In genomic region chr19:6228523-6229215, GRCh38 we compare ENCODE assay signal across 22 cellular contexts. TPM values are rescaled to one million over a fixed set of nuclear protein-coding genes. Genes with fewer than 3 reads are reported as not detected.
A peak's percentile ranks its signal among the peaks of the same experiment; 100 is the strongest.
DNase-seq lines count a peak whose midpoint lies in the region; ATAC-seq and TF ChIP-seq lines count a peak whose summit lies in the region.
"Had no signal": no experiment of that assay in that cellular context is flagged by ENCODE, and none has a peak within 500 bp of the region (broad histone marks: within the 10 kb centered on the region; RNA-seq: fewer than 3 reads in every experiment).

No MANE protein-coding gene starts in this region.

- TF ChIP-seq CTCF in cardiac muscle cell (IDR thresholded peaks at IDR 0.05; ENCODE audit: low read depth, low read length) (no peak), left ventricle myocardium inferior (IDR thresholded peaks at IDR 0.05; ENCODE audit: borderline replicate concordance) (no peak), GM20000 (IDR thresholded peaks at IDR 0.05; ENCODE audit: extremely low read depth, missing control alignments) (no peak)

- no peak for ATAC-seq in central memory CD8-positive, alpha-beta T cell (replicated peaks; ENCODE audit: extremely low read depth, poor library complexity, severe bottlenecking)
- ATAC-seq: activated T-cell treated with anti-CD3 and anti-CD28 coated beads, Interleukin-2, amount 50 U/mL, for 72 hours had no signal

- peaks cover 8% of the 10 kb centered on the region for H3K36me3 Mint-ChIP-seq in central memory CD8-positive, alpha-beta T cell (ENCODE audit: insufficient read depth)

- H3K4me1 ChIP-seq in cardiac muscle cell (ENCODE audit: low read depth) (peaks cover 16% of the 10 kb centered on the region), left ventricle myocardium inferior (peaks cover 63% of the 10 kb centered on the region)
- H3K4me1 ChIP-seq: HAP-1 had no signal

- DNase-seq in cardiac muscle cell (ENCODE audit: low read depth in 1 of 2, low spot score in 1 of 2) (no peak), left ventricle myocardium inferior (no peak), midbrain (lab: John Stamatoyannopoulos, UW) (peak; percentile 23), Ammon's horn (ENCODE audit: low spot score) (no peak), GM20000 (ENCODE audit: low spot score) (no peak), NCI-H2227 treated with DMSO at 0.1 percent for 48 hours (lab: John Stamatoyannopoulos, UW) (no peak), COR-L47 (lab: John Stamatoyannopoulos, UW) (no peak)
- DNase-seq in central memory CD8-positive, alpha-beta T cell (ENCODE audit: low spot score in 2 of 2), result no peak
- DNase-seq: activated B cell treated with CpG ODN at 0.5 μM for 24 hours; activated naive CD8-positive, alpha-beta T cell treated with anti-CD3 and anti-CD28 coated beads for 36 hours; activated T-cell treated with anti-CD3 and anti-CD28 coated beads, Interleukin-2, amount 50 U/mL, for 72 hours; EL; KBM-7; NCI-H2029; NCI-H524 treated with DMSO at 0.1 percent for 48 hours; stimulated activated CD4-positive, alpha-beta T cell treated with anti-CD3 and anti-CD28 coated beads, Interleukin-4, amount 100 ng/mL, for 24 hours; T-helper 2 cell had no signal

- peaks cover 16% of the 10 kb centered on the region for H3K4me1 Mint-ChIP-seq in central memory CD8-positive, alpha-beta T cell

- no peaks in the 10 kb centered on the region for H3K9me3 ChIP-seq in cardiac muscle cell (ENCODE audit: low read depth)
- no peaks in the 10 kb centered on the region for H3K9me3 ChIP-seq in left ventricle myocardium inferior (replicated peaks)
- H3K9me3 ChIP-seq: HAP-1 had no signal

- H3K27me3 ChIP-seq in cardiac muscle cell (no peaks in the 10 kb centered on the region), left ventricle myocardium inferior (ENCODE audit: low read depth) (no peaks in the 10 kb centered on the region)

- no peak overlapping the region for H3K4me3 Mint-ChIP-seq in central memory CD8-positive, alpha-beta T cell
- H3K4me3 Mint-ChIP-seq: activated B cell treated with CpG ODN at 0.5 μM for 24 hours; activated naive CD8-positive, alpha-beta T cell treated with anti-CD3 and anti-CD28 coated beads for 36 hours; activated T-cell treated with anti-CD3 and anti-CD28 coated beads, Interleukin-2, amount 50 U/mL, for 72 hours; CD8-positive, alpha-beta memory T cell had no signal

- peak overlapping the region; percentile 71 for H3K27ac Mint-ChIP-seq in central memory CD8-positive, alpha-beta T cell (ENCODE audit: low read depth)
- H3K27ac Mint-ChIP-seq: activated naive CD8-positive, alpha-beta T cell treated with anti-CD3 and anti-CD28 coated beads for 36 hours; activated T-cell treated with anti-CD3 and anti-CD28 coated beads, Interleukin-2, amount 50 U/mL, for 72 hours had no signal

- no peaks in the 10 kb centered on the region for H3K27me3 Mint-ChIP-seq in central memory CD8-positive, alpha-beta T cell
- H3K27me3 Mint-ChIP-seq: activated B cell treated with CpG ODN at 0.5 μM for 24 hours; activated naive CD8-positive, alpha-beta T cell treated with anti-CD3 and anti-CD28 coated beads for 36 hours; CD8-positive, alpha-beta memory T cell had no signal

- H3K4me3 ChIP-seq in cardiac muscle cell, result no peak overlapping the region
- H3K4me3 ChIP-seq in left ventricle myocardium inferior, result no peak overlapping the region
- H3K4me3 ChIP-seq: HAP-1, lung, skin epidermis had no signal

- H3K27ac ChIP-seq in cardiac muscle cell (peak overlapping the region; percentile 57), left ventricle myocardium inferior (replicated peaks) (no peak overlapping the region)
- H3K27ac ChIP-seq: parathyroid adenoma had no signal

- H3K36me3 ChIP-seq in cardiac muscle cell, result peaks cover 16% of the 10 kb centered on the region
- H3K36me3 ChIP-seq in left ventricle myocardium inferior, result peaks cover 36% of the 10 kb centered on the region

- H3K9me3 Mint-ChIP-seq in central memory CD8-positive, alpha-beta T cell, result no peaks in the 10 kb centered on the region
- H3K9me3 Mint-ChIP-seq: activated B cell treated with CpG ODN at 0.5 μM for 24 hours; activated naive CD8-positive, alpha-beta T cell treated with anti-CD3 and anti-CD28 coated beads for 36 hours; activated T-cell treated with anti-CD3 and anti-CD28 coated beads, Interleukin-2, amount 50 U/mL, for 72 hours; CD8-positive, alpha-beta memory T cell had no signal

- intact Hi-C loops in left ventricle myocardium inferior (cut with micrococcal nuclease), result no loop called here

RNA-seq across cellular contexts. Expression of gene MLLT1, which starts 51.1 kb away (rescaled TPM):
- 46.9 and 54.1 TPM in 2 replicates for total RNA-seq in cardiac muscle cell
- 25.7 and 31.1 TPM in 2 replicates for polyA plus RNA-seq in cardiac muscle cell
- total RNA-seq in left ventricle myocardium inferior, result 36.0 TPM
